8 cellular contexts compared by ENCODE assay signal in the genomic region with DNA sequence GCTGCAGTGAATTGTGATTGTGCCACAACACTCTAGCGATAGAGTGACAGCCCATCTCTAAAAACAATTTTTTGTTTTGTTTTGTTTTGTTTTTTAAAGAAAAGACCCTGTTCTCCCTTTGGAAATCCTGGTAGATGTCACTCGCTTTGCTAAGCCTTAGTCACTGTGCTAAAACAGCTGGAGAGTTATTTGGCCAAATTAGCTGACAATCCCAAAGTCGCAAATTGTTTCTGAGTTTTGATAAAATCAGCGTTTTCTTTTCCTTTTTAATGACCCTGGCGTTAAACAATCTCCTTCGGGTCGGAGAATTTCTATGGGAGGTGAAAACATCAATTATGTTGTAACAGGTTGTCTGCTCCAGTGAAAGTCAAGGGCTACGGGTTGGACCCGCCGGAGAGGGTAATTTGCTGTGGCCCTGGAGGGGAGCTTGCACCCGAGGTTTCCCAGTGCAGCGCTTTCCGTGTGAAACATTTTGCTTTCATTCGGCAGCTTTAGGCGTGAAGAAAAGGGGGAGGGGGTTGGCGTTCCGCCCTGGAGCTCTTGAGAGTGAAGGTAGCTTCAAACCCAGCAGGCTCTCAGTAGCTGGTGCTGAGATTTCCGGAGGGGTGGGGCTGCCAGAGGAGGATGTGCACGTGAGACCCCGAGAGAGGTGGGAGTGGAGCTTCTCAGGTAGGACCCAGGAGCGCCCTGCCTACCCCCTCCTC.
DNase-seq lines count a peak whose midpoint lies in the region; ATAC-seq and TF ChIP-seq lines count a peak whose summit lies in the region.

No MANE protein-coding gene starts in this region.

- H3K27me3 ChIP-seq in right cardiac atrium (ENCODE audit: control insufficient read depth, insufficient read depth): no peaks in the 10 kb centered on the region

- H3K36me3 Mint-ChIP-seq in activated B cell treated with CpG ODN at 0.5 μM for 24 hours (ENCODE audit: low read depth): no peaks in the 10 kb centered on the region

- H3K9me3 Mint-ChIP-seq in activated B cell treated with CpG ODN at 0.5 μM for 24 hours: no peaks in the 10 kb centered on the region

- H3K4me1 ChIP-seq in right cardiac atrium (ENCODE audit: control insufficient read depth, insufficient read depth, low read length): no peaks in the 10 kb centered on the region

- DNase-seq in HFF-Myc (ENCODE audit: extremely low read depth, low read depth): no peak
- peak; percentile 17 for DNase-seq in activated B cell treated with CpG ODN at 0.5 μM for 24 hours
- DNase-seq in right cardiac atrium: peak; percentile 62 to 84 (median 77)
- no peak for DNase-seq in retinal pigment epithelial cell (ENCODE audit: low read depth)
- no peak for DNase-seq in NCI-H2081 (lab: John Stamatoyannopoulos, UW)
- no peak for DNase-seq in SHP77 (lab: John Stamatoyannopoulos, UW)

- no peak for TF ChIP-seq CTCF in HFF-Myc (IDR thresholded peaks at IDR 0.05; ENCODE audit: low read depth, low read length, missing control alignments)
- no peak for TF ChIP-seq CTCF in activated B cell treated with CpG ODN at 0.5 μM for 24 hours (IDR thresholded peaks at IDR 0.05)
- TF ChIP-seq CTCF in retinal pigment epithelial cell (conservative IDR thresholded peaks at IDR 0.05; ENCODE audit: low read depth, low read length): no peak

- ATAC-seq in activated B cell treated with CpG ODN at 0.5 μM for 24 hours (ENCODE audit: low read depth): peak; percentile 37
- peak; percentile 37 to 42 for ATAC-seq in right cardiac atrium
- ATAC-seq in HG02642 (IDR thresholded peaks at IDR 0.05; ENCODE audit: poor library complexity, unreplicated experiment): no peak
- no peak for ATAC-seq in HG03139 (IDR thresholded peaks at IDR 0.05; ENCODE audit: unreplicated experiment)

- 8% methylated on average over 21 of the region's 21 CpGs for WGBS in right cardiac atrium

- H3K4me1 Mint-ChIP-seq in activated B cell treated with CpG ODN at 0.5 μM for 24 hours: peaks cover 11% of the 10 kb centered on the region

- H3K27me3 Mint-ChIP-seq in activated B cell treated with CpG ODN at 0.5 μM for 24 hours: peaks cover 52% of the 10 kb centered on the region

- POLR2A ChIA-PET in activated B cell treated with CpG ODN at 0.5 μM for 24 hours (lab: Charles Lee): no interaction called here

- CTCF ChIA-PET in activated B cell treated with CpG ODN at 0.5 μM for 24 hours (lab: Charles Lee): no interaction called here

- H3K9me3 ChIP-seq in right cardiac atrium (ENCODE audit: control insufficient read depth, low read length): no peaks in the 10 kb centered on the region

- intact Hi-C loops in activated B cell treated with CpG ODN at 0.5 μM for 24 hours (cut with micrococcal nuclease) (no loop called here), right cardiac atrium (cut with DNase I) (no loop called here)

- H3K4me3 ChIP-seq in HFF-Myc (replicated peaks; ENCODE audit: low read depth, low read length): peak overlapping the region; percentile 47
- H3K4me3 ChIP-seq in right cardiac atrium (ENCODE audit: low read length): peak overlapping the region; percentile 78
- peak overlapping the region; percentile 59 for H3K4me3 ChIP-seq in retinal pigment epithelial cell (ENCODE audit: low read length)

- H3K27ac ChIP-seq in right cardiac atrium (ENCODE audit: low read length): no peak overlapping the region

- no peak overlapping the region for H3K27ac Mint-ChIP-seq in activated B cell treated with CpG ODN at 0.5 μM for 24 hours

- H3K4me3 Mint-ChIP-seq in activated B cell treated with CpG ODN at 0.5 μM for 24 hours: peak overlapping the region; percentile 80

Comparison
In these comparisons a context has a peak if more than half of its experiments do, and no peak if none do; other contexts are left out.
1. DNase-seq: peak in activated B cell treated with CpG ODN at 0.5 μM for 24 hours (single experiment) and right cardiac atrium (3 of 3); none in HFF-Myc (single experiment), retinal pigment epithelial cell (single experiment), NCI-H2081 (0 of 2) and SHP77 (0 of 2).
2. ATAC-seq: peak in activated B cell treated with CpG ODN at 0.5 μM for 24 hours (single experiment) and right cardiac atrium (2 of 2); none in HG02642 (single experiment) and HG03139 (single experiment).
3. Peak in every context shown above with its lines, with median percentiles within 50 percentile points of each other: H3K4me3 ChIP-seq.